ENCODE assay signal across 9 cellular contexts in genomic region chr11:5291207-5291838, GRCh38. TPM values are rescaled to one million over a fixed set of nuclear protein-coding genes. Genes with fewer than 3 reads are reported as not detected.
A peak's percentile ranks its signal among the peaks of the same experiment; 100 is the strongest.
DNase-seq lines count a peak whose midpoint lies in the region; ATAC-seq and TF ChIP-seq lines count a peak whose summit lies in the region.
"Had no signal": no experiment of that assay in that cellular context is flagged by ENCODE, and none has a peak within 500 bp of the region (broad histone marks: within the 10 kb centered on the region; RNA-seq: fewer than 3 reads in every experiment).

No MANE protein-coding gene starts in this region.

- no peaks in the 10 kb centered on the region for H3K36me3 ChIP-seq in iPS DF 6.9 (ENCODE audit: control insufficient read depth, insufficient read depth, low read length)
- H3K36me3 ChIP-seq in ascending aorta: no peaks in the 10 kb centered on the region
- no peaks in the 10 kb centered on the region for H3K36me3 ChIP-seq in tibial nerve

- H3K27me3 ChIP-seq in iPS DF 6.9 (ENCODE audit: control insufficient read depth, insufficient read depth, low read length) (no peaks in the 10 kb centered on the region), ascending aorta (no peaks in the 10 kb centered on the region), tibial nerve (no peaks in the 10 kb centered on the region)

- H3K4me3 Mint-ChIP-seq in Calu3 (ENCODE audit: low read depth, unreplicated experiment): no peak overlapping the region

- H3K9me3 ChIP-seq in iPS DF 6.9 (ENCODE audit: control insufficient read depth, insufficient read depth, low read length) (no peaks in the 10 kb centered on the region), ascending aorta (no peaks in the 10 kb centered on the region), tibial nerve (no peaks in the 10 kb centered on the region)

- no peaks in the 10 kb centered on the region for H3K9me3 Mint-ChIP-seq in Calu3 (ENCODE audit: low read depth, unreplicated experiment)

- TF ChIP-seq CTCF in Calu3 (IDR thresholded peaks at IDR 0.05; ENCODE audit: unreplicated experiment) (peak; percentile 52), ascending aorta (IDR thresholded peaks at IDR 0.05) (no peak), tibial nerve (IDR thresholded peaks at IDR 0.05) (peak in 1 of 5 experiments; percentile 11)

- no peaks in the 10 kb centered on the region for H3K36me3 Mint-ChIP-seq in Calu3 (ENCODE audit: insufficient read depth, unreplicated experiment)

- TF ChIP-seq POLR2A in tibial nerve (IDR thresholded peaks at IDR 0.05): no peak

- H3K4me1 Mint-ChIP-seq in Calu3 (ENCODE audit: low read depth, unreplicated experiment): no peaks in the 10 kb centered on the region

- H3K27ac ChIP-seq in iPS DF 6.9 (ENCODE audit: low read length) (no peak overlapping the region), ascending aorta (no peak overlapping the region), tibial nerve (no peak overlapping the region)
- H3K27ac ChIP-seq: SK-N-MC had no signal

- H3K4me3 ChIP-seq in iPS DF 6.9 (ENCODE audit: low read length) (no peak overlapping the region), ascending aorta (no peak overlapping the region), tibial nerve (no peak overlapping the region)
- H3K4me3 ChIP-seq: SK-N-MC had no signal

- no peak overlapping the region for H3K27ac Mint-ChIP-seq in Calu3 (ENCODE audit: unreplicated experiment)

- TF ChIP-seq EP300 in tibial nerve (IDR thresholded peaks at IDR 0.05): no peak

- H3K4me1 ChIP-seq in iPS DF 6.9 (ENCODE audit: control insufficient read depth, insufficient read depth, low read length): no peaks in the 10 kb centered on the region
- no peaks in the 10 kb centered on the region for H3K4me1 ChIP-seq in ascending aorta
- no peaks in the 10 kb centered on the region for H3K4me1 ChIP-seq in tibial nerve

- no CpG with 5 or more reads among the region's 1 CpG for WGBS in iPS DF 6.9 (ENCODE audit: insufficient coverage, insufficient read length)
- WGBS in tibial nerve, 2 donors: 84 to 95% methylated on average over 1 of the region's 1 CpG

- BruUV-seq in Calu3 (replicated peaks; lab: Mats Ljungman, UMichigan): no TSS peak

- CTCF ChIA-PET in Calu3 (lab: Charles Lee): no interaction called here

- peak; percentile 69 for ATAC-seq in HG03108 (IDR thresholded peaks at IDR 0.05; ENCODE audit: unreplicated experiment)

- intact Hi-C loops in Calu3 (cut with micrococcal nuclease; ENCODE audit: unreplicated experiment) (loop anchor here (2.0 kb wide), 2 partner anchors 87 to 167 kb away; no protein-coding TSS in a partner anchor), ascending aorta (cut with DNase I) (no loop called here)

- peak; percentile 5 for DNase-seq in Calu3
- DNase-seq in GM19240 (ENCODE audit: insufficient read length, low spot score): peak; percentile 20
- DNase-seq in RPMI7951 (ENCODE audit: low read depth): peak; percentile 55
- peak; percentile 18 for DNase-seq in iPS DF 6.9 (ENCODE audit: low read depth, low spot score)
- no peak for DNase-seq in NCI-H1694 treated with DMSO at 0.1 percent for 48 hours (lab: John Stamatoyannopoulos, UW)
- no peak for DNase-seq in ascending aorta (ENCODE audit: low spot score in 2 of 2)
- DNase-seq in tibial nerve (ENCODE audit: low spot score in 2 of 2): no peak

- H3K27me3 Mint-ChIP-seq in Calu3 (ENCODE audit: unreplicated experiment): no peaks in the 10 kb centered on the region

RNA-seq across cellular contexts. Expression of gene OR51B4, which starts 10.4 kb away (rescaled TPM):
- not detected in 2 replicates for total RNA-seq in Calu3 (2022)
- total RNA-seq in RPMI7951 (2014; rRNA removed; shearing (Covaris generic)): not detected in 2 replicates
- not detected for total RNA-seq in ascending aorta
- 1 to 10 TPM in 1 of 4 donors, under 1 TPM in 2, not detected in 1; 0.42 to 1.5 (median 0.98) TPM for total RNA-seq in tibial nerve

RNA-seq across cellular contexts. Expression of gene HBE1, which starts 21.6 kb away (rescaled TPM):
- total RNA-seq in Calu3 (2022) (not detected in 2 replicates), ascending aorta (not detected), tibial nerve (not detected)
- total RNA-seq in RPMI7951 (2014; rRNA removed; shearing (Covaris generic)): 4.6 and 6.4 TPM in 2 replicates

RNA-seq across cellular contexts. Expression of gene OR51B2, which starts 32.8 kb away (rescaled TPM):
- not detected in 2 replicates for total RNA-seq in Calu3 (2022)
- 0.36 TPM in 1 of 2 replicates, not detected in the other for total RNA-seq in RPMI7951 (2014; rRNA removed; shearing (Covaris generic))
- not detected for total RNA-seq in ascending aorta
- under 1 TPM in 1 of 4 donors, not detected in 3; 0.63 TPM for total RNA-seq in tibial nerve

RNA-seq across cellular contexts. Expression of gene HBG2, which starts 36.7 kb away (rescaled TPM):
- not detected in 2 replicates for total RNA-seq in Calu3 (2022)
- total RNA-seq in RPMI7951 (2014; rRNA removed; shearing (Covaris generic)): 1.3 TPM in 1 of 2 replicates, not detected in the other
- not detected for total RNA-seq in ascending aorta
- total RNA-seq in tibial nerve: not detected

RNA-seq across cellular contexts. Expression of gene HBG1, which starts 41.7 kb away (rescaled TPM):
- total RNA-seq in Calu3 (2022): not detected in 2 replicates
- total RNA-seq in RPMI7951 (2014; rRNA removed; shearing (Covaris generic)): not detected in 2 replicates
- not detected for total RNA-seq in ascending aorta
- total RNA-seq in tibial nerve: not detected

Comparison
In these comparisons a context has a peak if more than half of its experiments do, and no peak if none do; other contexts are left out.
1. DNase-seq: peak in Calu3 (single experiment), GM19240 (single experiment), RPMI7951 (single experiment) and iPS DF 6.9 (single experiment); none in NCI-H1694 treated with DMSO at 0.1 percent for 48 hours (single experiment), ascending aorta (0 of 2) and tibial nerve (0 of 2).